Comparison of ENCODE assay signal across 12 cellular contexts in the genomic region with DNA sequence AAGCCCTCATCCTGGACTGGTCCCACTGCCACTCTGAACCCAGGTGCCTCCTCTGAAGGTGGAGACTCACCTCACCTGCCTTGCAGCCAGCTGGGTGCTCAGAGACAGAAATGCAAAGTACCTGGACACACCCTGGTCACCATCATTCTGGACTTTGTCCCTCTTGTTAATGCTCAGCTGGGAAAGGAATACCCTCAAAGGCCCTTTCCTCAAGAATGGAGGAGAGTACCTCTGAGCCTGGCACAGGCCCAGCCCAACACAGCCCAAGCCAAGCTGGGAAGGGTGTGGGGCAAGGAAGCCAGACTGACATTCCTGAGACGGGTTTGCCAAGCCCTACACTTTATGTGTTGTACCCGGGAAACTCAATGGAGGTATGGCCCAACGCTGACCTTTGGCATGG. TPM values are rescaled to one million over a fixed set of nuclear protein-coding genes. Genes with fewer than 3 reads are reported as not detected.
DNase-seq lines count a peak whose midpoint lies in the region; ATAC-seq and TF ChIP-seq lines count a peak whose summit lies in the region.
"Had no signal": no experiment of that assay in that cellular context is flagged by ENCODE, and none has a peak within 500 bp of the region (broad histone marks: within the 10 kb centered on the region; RNA-seq: fewer than 3 reads in every experiment).

No MANE protein-coding gene starts in this region.

- peaks cover 9 to 83% (median 35%) of the 10 kb centered on the region in 3 donors for H3K4me1 ChIP-seq in esophagus squamous epithelium
- H3K4me1 ChIP-seq in psoas muscle = peaks cover 34% of the 10 kb centered on the region

- DNase-seq in COLO668 (lab: John Stamatoyannopoulos, UW; ENCODE audit: unreplicated experiment) (peak; percentile 38), NCI-H226 (peak; percentile 45), esophagus squamous epithelium (lab: John Stamatoyannopoulos, UW) (no peak), psoas muscle (no peak), SW 1271 (lab: John Stamatoyannopoulos, UW) (no peak), osteocyte (ENCODE audit: extremely low spot score, unreplicated experiment) (no peak)
- DNase-seq: foreskin fibroblast, NCI-H774 had no signal

- H3K27me3 ChIP-seq in esophagus squamous epithelium (no peaks in the 10 kb centered on the region), psoas muscle (ENCODE audit: insufficient read depth in 3 of 3, low read length in 2 of 3) (no peaks in the 10 kb centered on the region)

- no peaks in the 10 kb centered on the region for H3K9me3 Mint-ChIP-seq in osteocyte (ENCODE audit: unreplicated experiment)

- H3K9me3 ChIP-seq in esophagus squamous epithelium (no peaks in the 10 kb centered on the region), psoas muscle (no peaks in the 10 kb centered on the region)
- H3K9me3 ChIP-seq: prostate gland had no signal

- H3K27ac Mint-ChIP-seq in osteocyte (ENCODE audit: unreplicated experiment) = no peak overlapping the region

- 51 to 77% methylated on average over 3 of the region's 3 CpGs for WGBS in esophagus squamous epithelium, 2 donors
- WGBS in psoas muscle, 3 donors = 54 to 70% (median 61%) methylated on average over 3 of the region's 3 CpGs

- intact Hi-C loops in esophagus squamous epithelium (cut with DNase I) = no loop called here
- intact Hi-C loops in psoas muscle (cut with DNase I) = loop anchor here in 1 of 2 donors (5.0 kb wide), 1 partner anchor 40 kb away; no protein-coding TSS in a partner anchor

- TF ChIP-seq CTCF in esophagus squamous epithelium (IDR thresholded peaks at IDR 0.05) = no peak
- no peak for TF ChIP-seq CTCF in psoas muscle (IDR thresholded peaks at IDR 0.05)
- no peak for TF ChIP-seq CTCF in osteocyte (IDR thresholded peaks at IDR 0.05)

- H3K4me3 Mint-ChIP-seq in osteocyte (ENCODE audit: unreplicated experiment) = no peak overlapping the region

- no peaks in the 10 kb centered on the region for H3K27me3 Mint-ChIP-seq in osteocyte (ENCODE audit: unreplicated experiment)

- no peak for ATAC-seq in psoas muscle
- ATAC-seq in HG03159 (IDR thresholded peaks at IDR 0.05; ENCODE audit: unreplicated experiment) = no peak
- ATAC-seq in HG03457 (IDR thresholded peaks at IDR 0.05; ENCODE audit: unreplicated experiment) = no peak

- H3K27ac ChIP-seq in esophagus squamous epithelium (peak overlapping the region; percentile 84 to 95 (median 92)), psoas muscle (no peak overlapping the region)

- H3K4me1 Mint-ChIP-seq in osteocyte (ENCODE audit: unreplicated experiment) = peaks cover 26% of the 10 kb centered on the region

- TF ChIP-seq POLR2A in esophagus squamous epithelium (IDR thresholded peaks at IDR 0.05) = no peak

- peaks cover 8% of the 10 kb centered on the region for H3K36me3 Mint-ChIP-seq in osteocyte (ENCODE audit: unreplicated experiment)

- peak overlapping the region in 1 of 4 donors; percentile 84 for H3K4me3 ChIP-seq in esophagus squamous epithelium
- peak overlapping the region; percentile 100 for H3K4me3 ChIP-seq in psoas muscle

- peaks cover 0 to 24% (median 0%) of the 10 kb centered on the region in 3 donors for H3K36me3 ChIP-seq in esophagus squamous epithelium
- H3K36me3 ChIP-seq in psoas muscle (ENCODE audit: insufficient read depth in 1 of 2, low read depth in 1 of 2) = peaks cover 0 to 30% of the 10 kb centered on the region in 2 donors
- H3K36me3 ChIP-seq: prostate gland had no signal

RNA-seq across cellular contexts. Expression of a gene that starts 1.0 kb away (rescaled TPM):
- total RNA-seq in esophagus squamous epithelium (10 to 100 TPM; 28.3 to 45.5 (median 35.1) TPM), psoas muscle (10 to 100 TPM; 50.1 to 89.4 (median 68.1) TPM), osteocyte (34.8 and 36.2 TPM in 2 replicates)
- 100 to 1,000 TPM in 2 of 3 donors, 10 to 100 TPM in 1; 75.2 to 138 (median 121) TPM for polyA plus RNA-seq in psoas muscle

RNA-seq across cellular contexts. Expression of a gene that starts 28.5 kb away (rescaled TPM):
- not detected for total RNA-seq in esophagus squamous epithelium
- under 1 TPM in 3 of 4 donors, not detected in 1; 0.34 to 0.55 (median 0.41) TPM for total RNA-seq in psoas muscle
- polyA plus RNA-seq in psoas muscle = under 1 TPM; 0.04 to 0.14 (median 0.08) TPM
- total RNA-seq in osteocyte = not detected in 2 replicates
- total RNA-seq: K562 had no signal
- polyA plus RNA-seq: K562 had no signal

RNA-seq across cellular contexts. Expression of a gene that starts 42.0 kb away (rescaled TPM):
- total RNA-seq in esophagus squamous epithelium (10 to 100 TPM; 31.6 to 74.9 (median 55.7) TPM), psoas muscle (100 to 1,000 TPM in 3 of 4 donors, 10 to 100 TPM in 1; 74.9 to 224 (median 138) TPM), osteocyte (55.8 and 58.6 TPM in 2 replicates)
- 100 to 1,000 TPM in 1 of 3 donors, 10 to 100 TPM in 2; 19.6 to 160 (median 74.6) TPM for polyA plus RNA-seq in psoas muscle

RNA-seq across cellular contexts. Expression of a gene that starts 42.8 kb away (rescaled TPM):
- total RNA-seq in esophagus squamous epithelium (10 to 100 TPM in 1 of 4 donors, 1 to 10 TPM in 3; 2.7 to 10.3 (median 4.8) TPM), psoas muscle (1 to 10 TPM; 1.1 to 3.2 (median 1.6) TPM), osteocyte (4.9 and 5.1 TPM in 2 replicates)
- 1 to 10 TPM in 2 of 3 donors, under 1 TPM in 1; 0.87 to 2.9 (median 2.1) TPM for polyA plus RNA-seq in psoas muscle

RNA-seq across cellular contexts. Expression of a gene that starts 48.6 kb away (rescaled TPM):
- total RNA-seq in esophagus squamous epithelium = 10 to 100 TPM in 3 of 4 donors, 1 to 10 TPM in 1; 3.2 to 25.6 (median 12.3) TPM
- 1 to 10 TPM; 2.1 to 7.5 (median 3.9) TPM for total RNA-seq in psoas muscle
- polyA plus RNA-seq in psoas muscle = 1 to 10 TPM; 2.5 to 3.3 (median 2.6) TPM
- 16.4 and 16.9 TPM in 2 replicates for total RNA-seq in osteocyte

Comparison
In these comparisons a context has a peak if more than half of its experiments do, and no peak if none do; other contexts are left out.
1. DNase-seq: peak in COLO668 (single experiment) and NCI-H226 (single experiment); none in esophagus squamous epithelium (single experiment), psoas muscle (0 of 2), SW 1271 (0 of 2) and osteocyte (single experiment).